In genomic region chr1:77817368-77818209, GRCh38 we compare ENCODE assay signal across 20 cellular contexts.
"Had no signal": no experiment of that assay in that cellular context is flagged by ENCODE, and none has a peak within 500 bp of the region (broad histone marks: within the 10 kb centered on the region; RNA-seq: fewer than 3 reads in every experiment).

No MANE protein-coding gene starts in this region.

- H3K27me3 Mint-ChIP-seq: activated naive CD8-positive, alpha-beta T cell; naive thymus-derived CD4-positive, alpha-beta T cell; stimulated activated memory B cell treated with anti-CD40 and anti-IgM and Interleukin-4, amounts not matched to agents 10 μg/mL and 1 μg/mL and 100 μg/mL, for 72 hours had no signal

- H3K27me3 ChIP-seq: sigmoid colon, stomach, suprapubic skin, transverse colon, uterus had no signal

- H3K27ac Mint-ChIP-seq: activated naive CD8-positive, alpha-beta T cell; naive thymus-derived CD4-positive, alpha-beta T cell; stimulated activated memory B cell treated with anti-CD40 and anti-IgM and Interleukin-4, amounts not matched to agents 10 μg/mL and 1 μg/mL and 100 μg/mL, for 72 hours had no signal

- FAIRE-seq: endometrium, kidney, TTC549 had no signal

- H3K4me1 ChIP-seq: lower lobe of right lung, sigmoid colon, stomach, suprapubic skin, transverse colon, uterus had no signal

- H3K4me2 ChIP-seq: smooth muscle cell had no signal

- ATAC-seq: left lobe of liver; lower lobe of right lung; naive thymus-derived CD4-positive, alpha-beta T cell; stimulated activated memory B cell treated with anti-CD40 and anti-IgM and Interleukin-4, amounts not matched to agents 10 μg/mL and 1 μg/mL and 100 μg/mL, for 72 hours had no signal

- H3K4me3 ChIP-seq: coronary artery, lower lobe of right lung, sigmoid colon, smooth muscle cell, stomach, suprapubic skin, transverse colon, uterus had no signal

- H3K27ac ChIP-seq: coronary artery, lower lobe of right lung, sigmoid colon, stomach, suprapubic skin, transverse colon, uterus had no signal

- H3K9me3 ChIP-seq: lower lobe of right lung, sigmoid colon, stomach, suprapubic skin, transverse colon, uterus had no signal

- H3K36me3 ChIP-seq: uterus had no signal

- H3K4me1 Mint-ChIP-seq: stimulated activated memory B cell treated with anti-CD40 and anti-IgM and Interleukin-4, amounts not matched to agents 10 μg/mL and 1 μg/mL and 100 μg/mL, for 72 hours had no signal

- H3K4me3 Mint-ChIP-seq: activated naive CD8-positive, alpha-beta T cell; naive thymus-derived CD4-positive, alpha-beta T cell; stimulated activated memory B cell treated with anti-CD40 and anti-IgM and Interleukin-4, amounts not matched to agents 10 μg/mL and 1 μg/mL and 100 μg/mL, for 72 hours had no signal

- DNase-seq: activated gamma-delta T cell treated with Interleukin-2 at 50 U/mL for 16 hours; activated T-cell treated with anti-CD3 and anti-CD28 coated beads, Interleukin-2, amount 50 U/mL, for 1 hour; cerebellar nuclear complex; foreskin melanocyte; kidney; lower lobe of right lung; naive thymus-derived CD4-positive, alpha-beta T cell; sigmoid colon; stimulated activated CD4-positive, alpha-beta T cell treated with anti-CD3 and anti-CD28 coated beads, Interleukin-15, amount 100 ng/mL, for 24 hours; stomach; transverse colon; uterus had no signal

- H3K9me3 Mint-ChIP-seq: naive thymus-derived CD4-positive, alpha-beta T cell; stimulated activated memory B cell treated with anti-CD40 and anti-IgM and Interleukin-4, amounts not matched to agents 10 μg/mL and 1 μg/mL and 100 μg/mL, for 72 hours had no signal
